ENCODE assay signal across 1 cellular context in genomic region chr7:7969306-7970112, GRCh38.
TF ChIP-seq lines count a peak whose summit lies in the region.

No MANE protein-coding gene starts in this region.

TF ChIP-seq in HepG2, 621 proteins besides CTCF, POLR2A, EP300 and RAD21 (continued from another document):
- TF ChIP-seq ZNF513 (CRISPR knock-in tag; conservative IDR thresholded peaks at IDR 0.05) (no peak), MED1 (CRISPR knock-in tag; IDR thresholded peaks at IDR 0.05) (no peak), ZBTB4 (CRISPR knock-in tag; IDR thresholded peaks at IDR 0.05; ENCODE audit: borderline replicate concordance) (no peak), STAG1 (CRISPR knock-in tag; IDR thresholded peaks at IDR 0.05) (0 out of 2 replicates have a peak, but pooled peaks have one; percentile 15), NFE2 (CRISPR knock-in tag; IDR thresholded peaks at IDR 0.05) (no peak), ARNT2 (CRISPR knock-in tag; IDR thresholded peaks at IDR 0.05; ENCODE audit: low read depth) (0 out of 2 replicates have a peak, but pooled peaks have one; percentile 45)
